In the genomic region with DNA sequence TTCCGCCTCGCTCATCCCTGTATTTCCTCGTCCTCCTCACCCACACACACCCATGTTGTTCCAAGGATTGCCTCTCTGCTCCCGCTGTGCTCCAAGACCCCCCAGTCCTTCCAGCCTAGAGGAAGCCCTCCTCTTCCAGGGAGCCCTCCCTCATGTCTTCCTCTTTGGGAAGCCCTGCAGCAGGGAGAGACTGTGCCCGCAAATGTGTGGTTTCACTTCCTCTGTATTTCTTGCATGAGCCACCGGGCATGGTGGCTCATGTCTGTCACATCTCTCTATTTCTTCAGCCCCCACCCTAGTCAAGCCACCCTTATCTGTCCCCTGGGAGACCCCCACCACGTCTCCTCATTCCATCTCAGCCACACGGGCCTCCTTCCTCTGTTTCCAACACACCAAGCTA, we compare ENCODE assay signal across 27 cellular contexts. TPM values are rescaled to one million over a fixed set of nuclear protein-coding genes. Genes with fewer than 3 reads are reported as not detected.
"Had no signal": no experiment of that assay in that cellular context is flagged by ENCODE, and none has a peak within 500 bp of the region (broad histone marks: within the 10 kb centered on the region; RNA-seq: fewer than 3 reads in every experiment).

No MANE protein-coding gene starts in this region.

- H3K36me3 Mint-ChIP-seq: activated naive CD8-positive, alpha-beta T cell treated with anti-CD3 and anti-CD28 coated beads, Interleukin-2, amount 10 ng/mL, durations not matched to agents 7 days and 5 days; natural killer cell treated with Interleukin-12 subunit alpha and Interleukin-12 subunit beta and Interleukin-15 and Interleukin-18, amount 100 ng/mL, for 72 hours; stimulated activated effector memory CD8-positive, alpha-beta T cell treated with anti-CD3 and anti-CD28 coated beads, Interleukin-12 subunit alpha, Interleukin-12 subunit beta, amount 100 ng/mL, for 72 hours had no signal

- DNase-seq: activated B cell treated with CpG ODN at 0.5 μM for 24 hours; activated CD4-positive, alpha-beta T cell treated with anti-CD3 and anti-CD28 coated beads for 36 hours; activated CD4-positive, alpha-beta T cell treated with anti-CD3 and anti-CD28 coated beads, Interleukin-2, amount 50 U/mL, for 48 hours; activated CD8-positive, alpha-beta memory T cell treated with anti-CD3 and anti-CD28 coated beads, Interleukin-2, amount 50 U/mL, for 48 hours; activated naive CD4-positive, alpha-beta T cell treated with anti-CD3 and anti-CD28 coated beads for 36 hours; activated naive CD8-positive, alpha-beta T cell treated with anti-CD3 and anti-CD28 coated beads, Interleukin-2, amount 10 ng/mL, durations not matched to agents 7 days and 5 days; activated T-cell treated with anti-CD3 and anti-CD28 coated beads, Interleukin-2, amount 50 U/mL, for 4 hours; amniotic stem cell; effector memory CD4-positive, alpha-beta T cell; foreskin keratinocyte; hippocampal formation; kidney glomerular epithelial cell; left ventricle myocardium inferior; mammary epithelial cell; right lobe of liver; stimulated activated CD4-positive, alpha-beta T cell treated with anti-CD3 and anti-CD28 coated beads, Interleukin-1b, Interleukin-23, amount 100 ng/mL, for 48 hours; stomach; T1000 had no signal

- ATAC-seq: activated CD4-positive, alpha-beta T cell treated with anti-CD3 and anti-CD28 coated beads for 36 hours; activated T-cell treated with anti-CD3 and anti-CD28 coated beads, Interleukin-2, amount 50 U/mL, for 4 hours; foreskin keratinocyte; natural killer cell treated with Interleukin-12 subunit alpha and Interleukin-12 subunit beta and Interleukin-15 and Interleukin-18, amount 100 ng/mL, for 72 hours; pancreas; right lobe of liver; stimulated activated effector memory CD8-positive, alpha-beta T cell treated with anti-CD3 and anti-CD28 coated beads, Interleukin-12 subunit alpha, Interleukin-12 subunit beta, amount 100 ng/mL, for 72 hours had no signal

- H3K27ac Mint-ChIP-seq: activated B cell treated with CpG ODN at 0.5 μM for 24 hours; activated CD4-positive, alpha-beta T cell treated with anti-CD3 and anti-CD28 coated beads for 36 hours; activated naive CD4-positive, alpha-beta T cell treated with anti-CD3 and anti-CD28 coated beads for 36 hours; activated naive CD8-positive, alpha-beta T cell treated with anti-CD3 and anti-CD28 coated beads, Interleukin-2, amount 10 ng/mL, durations not matched to agents 7 days and 5 days; activated T-helper 2 cell treated with anti-CD3 and anti-CD28 coated beads, Interferon-gamma antibody, Interleukin-2, Interleukin-4, amounts not matched to agents 10 μg/mL and 5 μg/mL and 100 μg/mL, durations not matched to agents 14 hours and 24 hours and 36 hours; natural killer cell treated with Interleukin-12 subunit alpha and Interleukin-12 subunit beta and Interleukin-15 and Interleukin-18, amount 100 ng/mL, for 72 hours; stimulated activated effector memory CD8-positive, alpha-beta T cell treated with anti-CD3 and anti-CD28 coated beads, Interleukin-12 subunit alpha, Interleukin-12 subunit beta, amount 100 ng/mL, for 72 hours had no signal

- H3K4me1 Mint-ChIP-seq: activated CD4-positive, alpha-beta T cell treated with anti-CD3 and anti-CD28 coated beads for 36 hours; central memory CD8-positive, alpha-beta T cell; stimulated activated effector memory CD8-positive, alpha-beta T cell treated with anti-CD3 and anti-CD28 coated beads, Interleukin-12 subunit alpha, Interleukin-12 subunit beta, amount 100 ng/mL, for 72 hours had no signal

- H3K9me3 Mint-ChIP-seq: activated B cell treated with CpG ODN at 0.5 μM for 24 hours; activated naive CD4-positive, alpha-beta T cell treated with anti-CD3 and anti-CD28 coated beads for 36 hours; activated naive CD8-positive, alpha-beta T cell treated with anti-CD3 and anti-CD28 coated beads, Interleukin-2, amount 10 ng/mL, durations not matched to agents 7 days and 5 days; activated T-helper 2 cell treated with anti-CD3 and anti-CD28 coated beads, Interferon-gamma antibody, Interleukin-2, Interleukin-4, amounts not matched to agents 10 μg/mL and 5 μg/mL and 100 μg/mL, durations not matched to agents 14 hours and 24 hours and 36 hours; central memory CD8-positive, alpha-beta T cell; natural killer cell treated with Interleukin-12 subunit alpha and Interleukin-12 subunit beta and Interleukin-15 and Interleukin-18, amount 100 ng/mL, for 72 hours; stimulated activated effector memory CD8-positive, alpha-beta T cell treated with anti-CD3 and anti-CD28 coated beads, Interleukin-12 subunit alpha, Interleukin-12 subunit beta, amount 100 ng/mL, for 72 hours had no signal

- H3K4me3 Mint-ChIP-seq: activated B cell treated with CpG ODN at 0.5 μM for 24 hours; activated CD4-positive, alpha-beta T cell treated with anti-CD3 and anti-CD28 coated beads for 36 hours; activated naive CD4-positive, alpha-beta T cell treated with anti-CD3 and anti-CD28 coated beads for 36 hours; activated naive CD8-positive, alpha-beta T cell treated with anti-CD3 and anti-CD28 coated beads, Interleukin-2, amount 10 ng/mL, durations not matched to agents 7 days and 5 days; activated T-cell treated with anti-CD3 and anti-CD28 coated beads, Interleukin-2, amount 50 U/mL, for 4 hours; central memory CD8-positive, alpha-beta T cell; natural killer cell treated with Interleukin-12 subunit alpha and Interleukin-12 subunit beta and Interleukin-15 and Interleukin-18, amount 100 ng/mL, for 72 hours; stimulated activated effector memory CD8-positive, alpha-beta T cell treated with anti-CD3 and anti-CD28 coated beads, Interleukin-12 subunit alpha, Interleukin-12 subunit beta, amount 100 ng/mL, for 72 hours had no signal

RNA-seq across cellular contexts. Expression of a gene that starts 57.5 kb away (rescaled TPM):
- total RNA-seq: activated B cell treated with CpG ODN at 0.5 μM for 24 hours; activated CD4-positive, alpha-beta T cell treated with anti-CD3 and anti-CD28 coated beads for 36 hours; activated CD8-positive, alpha-beta memory T cell treated with anti-CD3 and anti-CD28 coated beads for 36 hours; activated naive CD4-positive, alpha-beta T cell treated with anti-CD3 and anti-CD28 coated beads for 36 hours; activated naive CD8-positive, alpha-beta T cell treated with anti-CD3 and anti-CD28 coated beads, Interleukin-2, amount 10 ng/mL, durations not matched to agents 7 days and 5 days; activated T-cell treated with anti-CD3 and anti-CD28 coated beads, Interleukin-2, amount 50 U/mL, for 4 hours; activated T-helper 2 cell treated with anti-CD3 and anti-CD28 coated beads, Interferon-gamma antibody, Interleukin-2, Interleukin-4, amounts not matched to agents 10 μg/mL and 5 μg/mL and 100 μg/mL, durations not matched to agents 14 hours and 24 hours and 36 hours; breast epithelium; dermis microvascular lymphatic vessel endothelial cell; foreskin keratinocyte; left ventricle myocardium inferior; mammary epithelial cell; natural killer cell treated with Interleukin-12 subunit alpha and Interleukin-12 subunit beta and Interleukin-15 and Interleukin-18, amount 100 ng/mL, for 72 hours; pancreas; right lobe of liver; stomach; tibial nerve had no signal
